In genomic region chr3:14352002-14352627, GRCh38 we compare ENCODE assay signal across 1 cellular context.
A peak's percentile ranks its signal among the peaks of the same experiment; 100 is the strongest.
TF ChIP-seq lines count a peak whose summit lies in the region.

No MANE protein-coding gene starts in this region.

TF ChIP-seq in K562, 482 proteins besides CTCF, POLR2A, EP300 and RAD21 (continued from another document and continues in another):
- TF ChIP-seq, protein P1, sequence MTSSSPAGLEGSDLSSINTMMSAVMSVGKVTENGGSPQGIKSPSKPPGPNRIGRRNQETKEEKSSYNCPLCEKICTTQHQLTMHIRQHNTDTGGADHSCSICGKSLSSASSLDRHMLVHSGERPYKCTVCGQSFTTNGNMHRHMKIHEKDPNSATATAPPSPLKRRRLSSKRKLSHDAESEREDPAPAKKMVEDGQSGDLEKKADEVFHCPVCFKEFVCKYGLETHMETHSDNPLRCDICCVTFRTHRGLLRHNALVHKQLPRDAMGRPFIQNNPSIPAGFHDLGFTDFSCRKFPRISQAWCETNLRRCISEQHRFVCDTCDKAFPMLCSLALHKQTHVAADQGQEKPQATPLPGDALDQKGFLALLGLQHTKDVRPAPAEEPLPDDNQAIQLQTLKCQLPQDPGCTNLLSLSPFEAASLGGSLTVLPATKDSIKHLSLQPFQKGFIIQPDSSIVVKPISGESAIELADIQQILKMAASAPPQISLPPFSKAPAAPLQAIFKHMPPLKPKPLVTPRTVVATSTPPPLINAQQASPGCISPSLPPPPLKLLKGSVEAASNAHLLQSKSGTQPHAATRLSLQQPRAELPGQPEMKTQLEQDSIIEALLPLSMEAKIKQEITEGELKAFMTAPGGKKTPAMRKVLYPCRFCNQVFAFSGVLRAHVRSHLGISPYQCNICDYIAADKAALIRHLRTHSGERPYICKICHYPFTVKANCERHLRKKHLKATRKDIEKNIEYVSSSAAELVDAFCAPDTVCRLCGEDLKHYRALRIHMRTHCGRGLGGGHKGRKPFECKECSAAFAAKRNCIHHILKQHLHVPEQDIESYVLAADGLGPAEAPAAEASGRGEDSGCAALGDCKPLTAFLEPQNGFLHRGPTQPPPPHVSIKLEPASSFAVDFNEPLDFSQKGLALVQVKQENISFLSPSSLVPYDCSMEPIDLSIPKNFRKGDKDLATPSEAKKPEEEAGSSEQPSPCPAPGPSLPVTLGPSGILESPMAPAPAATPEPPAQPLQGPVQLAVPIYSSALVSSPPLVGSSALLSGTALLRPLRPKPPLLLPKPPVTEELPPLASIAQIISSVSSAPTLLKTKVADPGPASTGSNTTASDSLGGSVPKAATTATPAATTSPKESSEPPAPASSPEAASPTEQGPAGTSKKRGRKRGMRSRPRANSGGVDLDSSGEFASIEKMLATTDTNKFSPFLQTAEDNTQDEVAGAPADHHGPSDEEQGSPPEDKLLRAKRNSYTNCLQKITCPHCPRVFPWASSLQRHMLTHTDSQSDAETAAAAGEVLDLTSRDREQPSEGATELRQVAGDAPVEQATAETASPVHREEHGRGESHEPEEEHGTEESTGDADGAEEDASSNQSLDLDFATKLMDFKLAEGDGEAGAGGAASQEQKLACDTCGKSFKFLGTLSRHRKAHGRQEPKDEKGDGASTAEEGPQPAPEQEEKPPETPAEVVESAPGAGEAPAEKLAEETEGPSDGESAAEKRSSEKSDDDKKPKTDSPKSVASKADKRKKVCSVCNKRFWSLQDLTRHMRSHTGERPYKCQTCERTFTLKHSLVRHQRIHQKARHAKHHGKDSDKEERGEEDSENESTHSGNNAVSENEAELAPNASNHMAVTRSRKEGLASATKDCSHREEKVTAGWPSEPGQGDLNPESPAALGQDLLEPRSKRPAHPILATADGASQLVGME (CRISPR knock-in tag; IDR thresholded peaks at IDR 0.05): 0 out of 2 replicates have a peak, but pooled peaks have one; percentile 44
- TF ChIP-seq, protein P2, sequence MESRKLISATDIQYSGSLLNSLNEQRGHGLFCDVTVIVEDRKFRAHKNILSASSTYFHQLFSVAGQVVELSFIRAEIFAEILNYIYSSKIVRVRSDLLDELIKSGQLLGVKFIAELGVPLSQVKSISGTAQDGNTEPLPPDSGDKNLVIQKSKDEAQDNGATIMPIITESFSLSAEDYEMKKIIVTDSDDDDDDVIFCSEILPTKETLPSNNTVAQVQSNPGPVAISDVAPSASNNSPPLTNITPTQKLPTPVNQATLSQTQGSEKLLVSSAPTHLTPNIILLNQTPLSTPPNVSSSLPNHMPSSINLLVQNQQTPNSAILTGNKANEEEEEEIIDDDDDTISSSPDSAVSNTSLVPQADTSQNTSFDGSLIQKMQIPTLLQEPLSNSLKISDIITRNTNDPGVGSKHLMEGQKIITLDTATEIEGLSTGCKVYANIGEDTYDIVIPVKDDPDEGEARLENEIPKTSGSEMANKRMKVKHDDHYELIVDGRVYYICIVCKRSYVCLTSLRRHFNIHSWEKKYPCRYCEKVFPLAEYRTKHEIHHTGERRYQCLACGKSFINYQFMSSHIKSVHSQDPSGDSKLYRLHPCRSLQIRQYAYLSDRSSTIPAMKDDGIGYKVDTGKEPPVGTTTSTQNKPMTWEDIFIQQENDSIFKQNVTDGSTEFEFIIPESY (CRISPR knock-in tag; IDR thresholded peaks at IDR 0.05): peak; percentile 73
- TF ChIP-seq MED1 (CRISPR knock-in tag; IDR thresholded peaks at IDR 0.05; ENCODE audit: borderline replicate concordance) (no peak), FOXO4 (CRISPR knock-in tag; IDR thresholded peaks at IDR 0.05) (peak; percentile 51; the same call in 1 of the 2 replicates), NFE2 (IDR thresholded peaks at IDR 0.05; ENCODE audit: low read depth) (peak; percentile 79), MAX (CRISPR knock-in tag; IDR thresholded peaks at IDR 0.05) (peak; percentile 95), PYGO2 (tag; IDR thresholded peaks at IDR 0.05) (no peak), ZNF316 (IDR thresholded peaks at IDR 0.05) (peak; percentile 71), ATF6 (CRISPR knock-in tag; IDR thresholded peaks at IDR 0.05) (0 out of 2 replicates have a peak, but pooled peaks have one; percentile 61), HES1 (IDR thresholded peaks at IDR 0.05; ENCODE audit: low read depth) (no peak), EHMT2 (IDR thresholded peaks at IDR 0.05) (peak; percentile 80; the same call in 1 of the 2 replicates), ZNF212 (CRISPR knock-in tag; IDR thresholded peaks at IDR 0.05) (0 out of 2 replicates have a peak, but pooled peaks have one; percentile 51), TOE1 (IDR thresholded peaks at IDR 0.05; ENCODE audit: borderline replicate concordance) (peak; percentile 100), TOE1 (CRISPR knock-in tag; IDR thresholded peaks at IDR 0.05; ENCODE audit: borderline replicate concordance, low read depth) (no peak), RBFOX2 (IDR thresholded peaks at IDR 0.05; ENCODE audit: low read depth, low read length) (peak; percentile 74), ARID1B (IDR thresholded peaks at IDR 0.05) (peak; percentile 66), FOXK2 (conservative IDR thresholded peaks at IDR 0.05 in 1 of 2, IDR thresholded peaks at IDR 0.05 in 1 of 2; ENCODE audit: low read depth in 2 of 2) (peak; percentile 72 to 88; a peak in 3 of 4 replicates), CBX3 (IDR thresholded peaks at IDR 0.05; ENCODE audit: borderline replicate concordance in 1 of 2, low read length in 2 of 2) (peak in 1 of 2 experiments; percentile 86; a peak in 1 of 3 replicates), PHF8 (IDR thresholded peaks at IDR 0.05; ENCODE audit: borderline replicate concordance, low read length) (peak; percentile 45; the same call in 1 of the 2 replicates), ZFPM2 (CRISPR knock-in tag; IDR thresholded peaks at IDR 0.05) (0 out of 2 replicates have a peak, but pooled peaks have one; percentile 31), E2F3 (CRISPR knock-in tag; IDR thresholded peaks at IDR 0.05) (peak; percentile 71; the same call in 1 of the 2 replicates), ATF1 (CRISPR knock-in tag; IDR thresholded peaks at IDR 0.05) (no peak), ATF1 (tag; IDR thresholded peaks at IDR 0.05) (peak; percentile 66), ZNF592 (IDR thresholded peaks at IDR 0.05) (peak; percentile 90; the same call in 1 of the 2 replicates), CHD2 (IDR thresholded peaks at IDR 0.05; ENCODE audit: low read depth, low read length) (peak; percentile 39; the same call in 1 of the 2 replicates), MAFK (IDR thresholded peaks at IDR 0.05; ENCODE audit: low read length) (no peak; the same call in 1 of the 2 replicates), SRSF9 (IDR thresholded peaks at IDR 0.05; ENCODE audit: borderline replicate concordance, low read depth, low read length) (no peak)
- TF ChIP-seq, protein P3, sequence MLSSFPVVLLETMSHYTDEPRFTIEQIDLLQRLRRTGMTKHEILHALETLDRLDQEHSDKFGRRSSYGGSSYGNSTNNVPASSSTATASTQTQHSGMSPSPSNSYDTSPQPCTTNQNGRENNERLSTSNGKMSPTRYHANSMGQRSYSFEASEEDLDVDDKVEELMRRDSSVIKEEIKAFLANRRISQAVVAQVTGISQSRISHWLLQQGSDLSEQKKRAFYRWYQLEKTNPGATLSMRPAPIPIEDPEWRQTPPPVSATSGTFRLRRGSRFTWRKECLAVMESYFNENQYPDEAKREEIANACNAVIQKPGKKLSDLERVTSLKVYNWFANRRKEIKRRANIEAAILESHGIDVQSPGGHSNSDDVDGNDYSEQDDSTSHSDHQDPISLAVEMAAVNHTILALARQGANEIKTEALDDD (IDR thresholded peaks at IDR 0.05): peak; percentile 24; the same call in 1 of the 2 replicates
- TF ChIP-seq, protein P4, sequence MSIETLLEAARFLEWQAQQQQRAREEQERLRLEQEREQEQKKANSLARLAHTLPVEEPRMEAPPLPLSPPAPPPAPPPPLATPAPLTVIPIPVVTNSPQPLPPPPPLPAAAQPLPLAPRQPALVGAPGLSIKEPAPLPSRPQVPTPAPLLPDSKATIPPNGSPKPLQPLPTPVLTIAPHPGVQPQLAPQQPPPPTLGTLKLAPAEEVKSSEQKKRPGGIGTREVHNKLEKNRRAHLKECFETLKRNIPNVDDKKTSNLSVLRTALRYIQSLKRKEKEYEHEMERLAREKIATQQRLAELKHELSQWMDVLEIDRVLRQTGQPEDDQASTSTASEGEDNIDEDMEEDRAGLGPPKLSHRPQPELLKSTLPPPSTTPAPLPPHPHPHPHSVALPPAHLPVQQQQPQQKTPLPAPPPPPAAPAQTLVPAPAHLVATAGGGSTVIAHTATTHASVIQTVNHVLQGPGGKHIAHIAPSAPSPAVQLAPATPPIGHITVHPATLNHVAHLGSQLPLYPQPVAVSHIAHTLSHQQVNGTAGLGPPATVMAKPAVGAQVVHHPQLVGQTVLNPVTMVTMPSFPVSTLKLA (conservative IDR thresholded peaks at IDR 0.05): peak; percentile 74 to 86
- TF ChIP-seq, protein P5, sequence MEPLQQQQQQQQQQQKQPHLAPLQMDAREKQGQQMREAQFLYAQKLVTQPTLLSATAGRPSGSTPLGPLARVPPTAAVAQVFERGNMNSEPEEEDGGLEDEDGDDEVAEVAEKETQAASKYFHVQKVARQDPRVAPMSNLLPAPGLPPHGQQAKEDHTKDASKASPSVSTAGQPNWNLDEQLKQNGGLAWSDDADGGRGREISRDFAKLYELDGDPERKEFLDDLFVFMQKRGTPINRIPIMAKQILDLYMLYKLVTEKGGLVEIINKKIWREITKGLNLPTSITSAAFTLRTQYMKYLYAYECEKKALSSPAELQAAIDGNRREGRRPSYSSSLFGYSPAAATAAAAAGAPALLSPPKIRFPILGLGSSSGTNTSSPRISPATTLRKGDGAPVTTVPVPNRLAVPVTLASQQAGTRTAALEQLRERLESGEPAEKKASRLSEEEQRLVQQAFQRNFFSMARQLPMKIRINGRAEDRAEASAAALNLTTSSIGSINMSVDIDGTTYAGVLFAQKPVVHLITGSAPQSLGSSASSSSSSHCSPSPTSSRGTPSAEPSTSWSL (CRISPR knock-in tag; IDR thresholded peaks at IDR 0.05; ENCODE audit: borderline replicate concordance): 0 out of 2 replicates have a peak, but pooled peaks have one; percentile 84
- TF ChIP-seq, protein P6, sequence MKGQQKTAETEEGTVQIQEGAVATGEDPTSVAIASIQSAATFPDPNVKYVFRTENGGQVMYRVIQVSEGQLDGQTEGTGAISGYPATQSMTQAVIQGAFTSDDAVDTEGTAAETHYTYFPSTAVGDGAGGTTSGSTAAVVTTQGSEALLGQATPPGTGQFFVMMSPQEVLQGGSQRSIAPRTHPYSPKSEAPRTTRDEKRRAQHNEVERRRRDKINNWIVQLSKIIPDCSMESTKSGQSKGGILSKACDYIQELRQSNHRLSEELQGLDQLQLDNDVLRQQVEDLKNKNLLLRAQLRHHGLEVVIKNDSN (CRISPR knock-in tag; IDR thresholded peaks at IDR 0.05): peak; percentile 99
